ENCODE assay signal across 24 cellular contexts in the genomic region with DNA sequence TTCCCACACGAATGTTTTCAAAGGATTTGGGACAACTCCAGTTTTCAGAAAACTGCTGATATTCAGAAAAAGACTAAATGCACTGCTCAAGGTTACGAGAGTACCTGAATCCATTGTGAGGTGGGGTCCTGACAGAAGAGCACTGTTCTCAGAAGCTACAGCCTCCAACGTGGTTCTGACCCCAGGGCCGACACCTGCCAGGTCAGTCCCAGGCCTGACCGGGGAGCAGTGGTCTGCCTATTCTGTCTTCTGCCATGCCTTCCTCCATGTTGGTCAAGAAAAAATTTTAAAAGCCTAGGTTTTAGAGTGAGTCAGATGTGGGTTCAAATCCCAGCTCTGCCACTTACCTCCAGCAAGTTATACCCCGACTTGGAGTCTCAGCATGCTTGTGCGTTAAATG.
"Had no signal": no experiment of that assay in that cellular context is flagged by ENCODE, and none has a peak within 500 bp of the region (broad histone marks: within the 10 kb centered on the region; RNA-seq: fewer than 3 reads in every experiment).

No MANE protein-coding gene starts in this region.

- H3K27ac ChIP-seq: coronary artery, dorsolateral prefrontal cortex, esophagus squamous epithelium, gastrocnemius medialis, heart right ventricle, left ventricle myocardium inferior, lower lobe of right lung had no signal

- H3K36me3 ChIP-seq: esophagus squamous epithelium, gastrocnemius medialis, heart right ventricle, left ventricle myocardium inferior, lower lobe of right lung had no signal

- ATAC-seq: gastrocnemius medialis, heart right ventricle, left colon, left lobe of liver, lower lobe of right lung had no signal

- H3K4me3 ChIP-seq: coronary artery, dorsolateral prefrontal cortex, esophagus squamous epithelium, gastrocnemius medialis, heart right ventricle, left ventricle myocardium inferior, lower lobe of right lung had no signal

- FAIRE-seq: colon, endothelial cell of umbilical vein, islet of Langerhans, kidney had no signal

- DNase-seq: dermis blood vessel endothelial cell; dorsolateral prefrontal cortex; effector CD4-positive, alpha-beta T cell; effector memory CD4-positive, alpha-beta T cell; esophagus squamous epithelium; foreskin fibroblast; foreskin melanocyte; gastrocnemius medialis; glutamatergic neuron; heart right ventricle; hippocampal formation; kidney; kidney glomerular epithelial cell; left colon; left ventricle myocardium inferior; lower lobe of right lung; mammary epithelial cell; mesendoderm; midbrain had no signal

- H3K9me3 ChIP-seq: esophagus squamous epithelium, gastrocnemius medialis, heart right ventricle, left ventricle myocardium inferior, lower lobe of right lung had no signal

- H3K27me3 ChIP-seq: dorsolateral prefrontal cortex, esophagus squamous epithelium, gastrocnemius medialis, heart right ventricle had no signal

- H3K4me1 ChIP-seq: gastrocnemius medialis, left ventricle myocardium inferior, lower lobe of right lung had no signal
